ENCODE assay signal across 8 cellular contexts in the genomic region with DNA sequence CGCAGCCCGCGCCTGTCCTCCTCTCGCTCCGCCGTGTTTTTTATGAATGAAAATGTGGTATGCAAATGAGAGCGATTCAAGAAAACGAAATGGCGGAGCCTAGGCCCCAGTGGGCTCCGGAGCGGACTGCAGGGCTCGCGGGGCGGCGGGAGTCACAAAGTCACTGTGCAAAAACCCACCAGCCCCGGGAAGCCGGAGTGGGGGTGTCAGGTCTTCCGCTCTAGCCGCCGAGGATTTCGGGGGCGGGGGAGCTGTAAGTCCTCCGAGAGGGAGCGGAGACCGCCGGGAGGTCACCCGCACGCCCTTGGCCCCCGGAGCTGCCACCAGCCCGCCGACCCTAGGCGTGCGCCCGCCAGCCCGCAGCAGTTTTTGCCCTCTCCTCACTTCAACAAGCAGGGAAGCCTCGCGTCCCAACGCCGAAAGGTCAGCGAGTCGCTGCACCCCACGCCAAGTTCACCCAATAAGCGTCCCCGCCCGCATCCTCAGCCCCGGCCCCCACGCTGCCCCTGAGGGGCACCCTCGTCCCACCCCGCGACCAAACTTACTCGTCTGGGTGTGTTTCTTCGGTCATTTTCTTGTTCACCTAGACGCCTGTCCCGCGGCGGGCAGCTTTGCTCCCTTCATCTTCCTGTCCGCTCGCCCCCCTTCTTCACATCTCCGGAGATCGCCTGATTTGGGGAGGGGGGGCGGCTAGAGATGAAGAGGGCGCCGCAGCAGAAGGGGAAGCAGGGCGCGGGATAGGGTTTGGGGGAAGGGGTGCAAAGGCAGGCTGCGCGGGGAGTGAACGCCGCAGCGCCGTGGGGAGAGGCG. TPM values are rescaled to one million over a fixed set of nuclear protein-coding genes. Genes with fewer than 3 reads are reported as not detected.
DNase-seq lines count a peak whose midpoint lies in the region; ATAC-seq, FAIRE-seq and TF ChIP-seq lines count a peak whose summit lies in the region.

No MANE protein-coding gene starts in this region.

- POLR2A ChIA-PET in MCF 10A (lab: Yijun Ruan, JAX) = interaction anchor here (0.7 to 3.1 kb wide), 15 partner anchors 17 to 205 kb away, joined by 3 to 28 read pairs (median 5); partner anchors contain the start of gene ACTR2

- peak overlapping the region; percentile 89 for H3K27ac Mint-ChIP-seq in MCF 10A (ENCODE audit: low read depth, unreplicated experiment)

- H3K27ac ChIP-seq in small intestine (ENCODE audit: low read depth in 1 of 2, low read length in 1 of 2) = peak overlapping the region; percentile 84 to 87

- H3K9me3 ChIP-seq in ES-I3 (ENCODE audit: control insufficient read depth, insufficient read depth, low read length) (no peaks in the 10 kb centered on the region), small intestine (ENCODE audit: control insufficient read depth, low read depth) (no peaks in the 10 kb centered on the region)

- 0 to 1% (median 0%) methylated on average over 56 to 72 of the region's 72 CpGs for WGBS in small intestine, 3 donors

- no peaks in the 10 kb centered on the region for H3K36me3 ChIP-seq in ES-I3 (ENCODE audit: insufficient read depth, low read length)
- H3K36me3 ChIP-seq in small intestine (ENCODE audit: control insufficient read depth in 2 of 2, insufficient read depth in 2 of 2, low read length in 2 of 2) = no peaks in the 10 kb centered on the region

- peaks cover 5% of the 10 kb centered on the region for H3K4me1 Mint-ChIP-seq in MCF 10A (ENCODE audit: insufficient read depth, unreplicated experiment)

- BruUV-seq in MCF 10A (replicated peaks; lab: Mats Ljungman, UMichigan) = TSS peak; percentile 7

- no peaks in the 10 kb centered on the region for H3K36me3 Mint-ChIP-seq in MCF 10A (ENCODE audit: insufficient read depth, unreplicated experiment)

- peak overlapping the region; percentile 93 for H3K4me3 Mint-ChIP-seq in MCF 10A (ENCODE audit: unreplicated experiment)

- peak overlapping the region; percentile 75 to 84 for H3K4me3 ChIP-seq in small intestine (ENCODE audit: low read depth in 1 of 2, low read length in 2 of 2)

- TF ChIP-seq CTCF in MCF 10A (IDR thresholded peaks at IDR 0.05; ENCODE audit: unreplicated experiment) = no peak

- CTCF ChIA-PET in MCF 10A (lab: Yijun Ruan, JAX) = interaction anchor here (0.5 to 1.2 kb wide), 6 partner anchors 21 to 639 kb away, joined by 3 to 4 read pairs (median 3); no protein-coding TSS in a partner anchor

- peak; percentile 24 for ATAC-seq in GM21737 (IDR thresholded peaks at IDR 0.05; ENCODE audit: unreplicated experiment)
- no peak for ATAC-seq in GM18520 (IDR thresholded peaks at IDR 0.05; ENCODE audit: unreplicated experiment)

- H3K27me3 ChIP-seq in small intestine (ENCODE audit: control insufficient read depth in 2 of 2, insufficient read depth in 2 of 2, low read length in 2 of 2) = no peaks in the 10 kb centered on the region

- no peaks in the 10 kb centered on the region for H3K9me3 Mint-ChIP-seq in MCF 10A (ENCODE audit: unreplicated experiment)

- DNase-seq in LHCN-M2 (ENCODE audit: low read depth) (peak; percentile 49), T-helper 22 cell (ENCODE audit: low read depth) (peak; percentile 40), MCF 10A (ENCODE audit: unreplicated experiment) (peak; percentile 32), iPS-NIHi11 (ENCODE audit: low spot score) (peak; percentile 29), small intestine (peak; percentile 37)

- no peaks in the 10 kb centered on the region for H3K27me3 Mint-ChIP-seq in MCF 10A (ENCODE audit: insufficient read depth, unreplicated experiment)

- peaks cover 11% of the 10 kb centered on the region for H3K4me1 ChIP-seq in ES-I3 (ENCODE audit: insufficient read depth, low read length)
- no peaks in the 10 kb centered on the region for H3K4me1 ChIP-seq in small intestine (ENCODE audit: control insufficient read depth in 2 of 2, insufficient read depth in 1 of 2, low read depth in 1 of 2, low read length in 1 of 2)

- peak overlapping the region; percentile 89 for H3K9ac ChIP-seq in ES-I3 (ENCODE audit: low read depth, low read length)

- intact Hi-C loops in MCF 10A (cut with micrococcal nuclease) = loop anchor here (1.0 kb wide), 3 partner anchors 48 to 166 kb away; no protein-coding TSS in a partner anchor

- FAIRE-seq in small intestine (lab: Jason Lieb, UNC) = no peak

RNA-seq across cellular contexts. Expression of gene SPRED2, which starts 0.8 kb away (rescaled TPM):
- total RNA-seq in LHCN-M2 (2014; rRNA removed) = 8.6 and 12.2 TPM in 2 replicates
- 8.2 TPM for polyA plus RNA-seq in LHCN-M2 (2012)
- total RNA-seq in MCF 10A (2022) = 38.1 and 38.6 TPM in 2 replicates
- 10 to 100 TPM; 10.7 to 23.5 (median 14.8) TPM for polyA plus RNA-seq in small intestine
